4 cellular contexts compared by ENCODE assay signal in genomic region chr21:32258786-32259048, GRCh38. TPM values are rescaled to one million over a fixed set of nuclear protein-coding genes. Genes with fewer than 3 reads are reported as not detected.
"Had no signal": no experiment of that assay in that cellular context is flagged by ENCODE, and none has a peak within 500 bp of the region (broad histone marks: within the 10 kb centered on the region; RNA-seq: fewer than 3 reads in every experiment).

No MANE protein-coding gene starts in this region.

RNA-seq across cellular contexts. Expression of gene MRAP, which starts 39.9 kb away (rescaled TPM):
- total RNA-seq: HT-29, IMR-90, K562 had no signal
- polyA plus RNA-seq: IgD-negative memory B cell, IMR-90 had no signal
